9 cellular contexts compared by ENCODE assay signal in genomic region chr6:170151235-170152110, GRCh38.
A peak's percentile ranks its signal among the peaks of the same experiment; 100 is the strongest.
DNase-seq lines count a peak whose midpoint lies in the region; TF ChIP-seq lines count a peak whose summit lies in the region.
"Had no signal": no experiment of that assay in that cellular context is flagged by ENCODE, and none has a peak within 500 bp of the region (broad histone marks: within the 10 kb centered on the region; RNA-seq: fewer than 3 reads in every experiment).

No MANE protein-coding gene starts in this region.

- DNase-seq in NCI-H1417 (lab: John Stamatoyannopoulos, UW) (peak in 2 of 3 experiments; percentile 40 to 50), NCI-H1417 treated with DMSO at 0.1 percent for 48 hours (lab: John Stamatoyannopoulos, UW) (no peak), coronary artery (ENCODE audit: low spot score) (no peak), testis (no peak), NCI-H146 (lab: John Stamatoyannopoulos, UW) (no peak)
- DNase-seq in stimulated activated CD4-positive, alpha-beta T cell treated with anti-CD3 and anti-CD28 coated beads, Interleukin-4, amount 100 ng/mL, for 24 hours, result no peak
- DNase-seq in stimulated activated naive CD4-positive, alpha-beta T cell (lab: John Stamatoyannopoulos, UW), result no peak

- H3K4me1 ChIP-seq in mucosa of rectum (ENCODE audit: control insufficient read depth in 2 of 2, insufficient read depth in 2 of 2, low read length in 2 of 2), result no peaks in the 10 kb centered on the region
- peaks cover 16% of the 10 kb centered on the region for H3K4me1 ChIP-seq in testis

- H3K27ac ChIP-seq in coronary artery (peak overlapping the region in 1 of 2 donors; percentile 64), mucosa of rectum (ENCODE audit: low read depth in 2 of 2, low read length in 2 of 2) (peak overlapping the region; percentile 13 to 23), testis (peak overlapping the region; percentile 25 to 81)

- TF ChIP-seq CTCF in coronary artery (IDR thresholded peaks at IDR 0.05) (no peak), testis (IDR thresholded peaks at IDR 0.05) (no peak)

- H3K9me3 ChIP-seq in mucosa of rectum (ENCODE audit: control insufficient read depth in 2 of 2, low read length in 2 of 2), result no peaks in the 10 kb centered on the region
- no peaks in the 10 kb centered on the region for H3K9me3 ChIP-seq in testis
- H3K9me3 ChIP-seq: A549 had no signal

- TF ChIP-seq POLR2A in testis (IDR thresholded peaks at IDR 0.05), result no peak

- H3K4me3 ChIP-seq in coronary artery, result peak overlapping the region; percentile 40
- H3K4me3 ChIP-seq in mucosa of rectum (ENCODE audit: low read length in 2 of 2), result no peak overlapping the region
- no peak overlapping the region for H3K4me3 ChIP-seq in testis
- H3K4me3 ChIP-seq: A549 had no signal

- H3K27me3 ChIP-seq in mucosa of rectum (ENCODE audit: control insufficient read depth in 2 of 2, insufficient read depth in 2 of 2, low read length in 2 of 2), result peaks cover 3 to 6% of the 10 kb centered on the region in 2 donors
- H3K27me3 ChIP-seq in testis, result no peaks in the 10 kb centered on the region

- intact Hi-C loops in testis (cut with DNase I; ENCODE audit: low total_unique reads), result no loop called here

- no peaks in the 10 kb centered on the region for H3K36me3 ChIP-seq in mucosa of rectum (ENCODE audit: control insufficient read depth in 2 of 2, insufficient read depth in 2 of 2, low read length in 2 of 2)
- H3K36me3 ChIP-seq in testis (ENCODE audit: low read depth, missing control alignments), result no peaks in the 10 kb centered on the region

- H3K9ac ChIP-seq in mucosa of rectum (ENCODE audit: low read depth in 1 of 2, low read length in 2 of 2), result no peak overlapping the region

- WGBS in testis, 2 donors, result 54 to 64% methylated on average over 21 to 23 of the region's 23 CpGs

Comparison
In these comparisons a context has a peak if more than half of its experiments do, and no peak if none do; other contexts are left out.
1. DNase-seq: peak in NCI-H1417 (2 of 3); none in NCI-H1417 treated with DMSO at 0.1 percent for 48 hours (single experiment), coronary artery (single experiment), testis (single experiment), stimulated activated CD4-positive, alpha-beta T cell treated with anti-CD3 and anti-CD28 coated beads, Interleukin-4, amount 100 ng/mL, for 24 hours (single experiment), NCI-H146 (single experiment) and stimulated activated naive CD4-positive, alpha-beta T cell (0 of 6).